Comparison of ENCODE assay signal across 1 cellular context in the genomic region with DNA sequence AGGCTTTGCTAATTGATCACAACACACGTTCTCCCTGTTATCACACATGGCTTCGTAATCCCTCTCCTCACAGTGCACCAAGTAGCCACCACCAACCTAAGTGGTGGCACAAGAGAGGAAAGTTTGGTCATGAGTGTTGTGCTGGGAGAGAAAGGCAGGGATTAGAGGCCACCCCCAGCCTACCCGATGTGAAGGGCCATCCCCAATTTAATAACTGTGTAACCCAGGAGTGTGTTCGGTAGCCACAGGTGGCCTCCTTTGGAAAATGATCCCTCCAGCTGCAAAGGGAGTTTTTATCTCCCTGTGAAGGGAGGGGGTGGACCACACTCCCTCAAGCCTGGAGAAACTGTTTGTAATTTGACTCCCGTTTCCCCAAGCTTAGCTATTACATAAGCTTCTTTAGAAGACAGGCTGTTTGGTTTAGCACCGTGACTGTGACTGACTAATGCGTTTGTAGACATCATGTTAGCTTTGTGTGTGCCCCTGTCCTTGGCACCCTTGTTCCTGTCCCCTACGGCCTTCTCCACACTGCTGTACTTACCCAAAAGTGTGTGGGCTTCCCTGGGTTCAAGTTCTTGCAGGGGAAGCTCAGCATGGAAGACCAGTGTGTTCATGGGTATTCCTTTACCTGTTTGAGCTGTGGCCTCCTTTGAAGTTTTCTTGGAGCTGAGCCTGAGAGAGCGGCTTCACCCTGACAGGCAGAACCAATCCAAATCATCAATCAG.
TF ChIP-seq lines count a peak whose summit lies in the region.

No MANE protein-coding gene starts in this region.

TF ChIP-seq in HepG2, 621 proteins besides CTCF, POLR2A, EP300 and RAD21 (continued from another document and continues in another):
- TF ChIP-seq, protein P1, sequence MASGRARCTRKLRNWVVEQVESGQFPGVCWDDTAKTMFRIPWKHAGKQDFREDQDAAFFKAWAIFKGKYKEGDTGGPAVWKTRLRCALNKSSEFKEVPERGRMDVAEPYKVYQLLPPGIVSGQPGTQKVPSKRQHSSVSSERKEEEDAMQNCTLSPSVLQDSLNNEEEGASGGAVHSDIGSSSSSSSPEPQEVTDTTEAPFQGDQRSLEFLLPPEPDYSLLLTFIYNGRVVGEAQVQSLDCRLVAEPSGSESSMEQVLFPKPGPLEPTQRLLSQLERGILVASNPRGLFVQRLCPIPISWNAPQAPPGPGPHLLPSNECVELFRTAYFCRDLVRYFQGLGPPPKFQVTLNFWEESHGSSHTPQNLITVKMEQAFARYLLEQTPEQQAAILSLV (CRISPR knock-in tag; IDR thresholded peaks at IDR 0.05; ENCODE audit: borderline replicate concordance), result peak; percentile 80
- TF ChIP-seq CCAR2 (optimal IDR thresholded peaks at IDR 0.05; ENCODE audit: low read depth, low read length) (no peak), FOXO1 (CRISPR knock-in tag; IDR thresholded peaks at IDR 0.05) (peak; percentile 64; the same call in 1 of the 2 replicates), HNF4G (IDR thresholded peaks at IDR 0.05; ENCODE audit: borderline replicate concordance, low read depth, low read length) (no peak), HNF4G (CRISPR knock-in tag; IDR thresholded peaks at IDR 0.05; ENCODE audit: borderline replicate concordance, low read depth) (no peak), ZNF224 (CRISPR knock-in tag; IDR thresholded peaks at IDR 0.05) (peak; percentile 59; the same call in 1 of the 2 replicates), KMT2B (CRISPR knock-in tag; IDR thresholded peaks at IDR 0.05) (peak; percentile 55), HDAC1 (CRISPR knock-in tag; IDR thresholded peaks at IDR 0.05) (peak; percentile 85), ISL2 (CRISPR knock-in tag; IDR thresholded peaks at IDR 0.05) (peak; percentile 92), ZEB1 (IDR thresholded peaks at IDR 0.05; ENCODE audit: insufficient replicate concordance, low read depth) (peak; percentile 30), MAFG (CRISPR knock-in tag; IDR thresholded peaks at IDR 0.05) (no peak), CEBPB (IDR thresholded peaks at IDR 0.05; ENCODE audit: borderline replicate concordance, low read depth, low read length) (no peak)
- TF ChIP-seq, protein P2, sequence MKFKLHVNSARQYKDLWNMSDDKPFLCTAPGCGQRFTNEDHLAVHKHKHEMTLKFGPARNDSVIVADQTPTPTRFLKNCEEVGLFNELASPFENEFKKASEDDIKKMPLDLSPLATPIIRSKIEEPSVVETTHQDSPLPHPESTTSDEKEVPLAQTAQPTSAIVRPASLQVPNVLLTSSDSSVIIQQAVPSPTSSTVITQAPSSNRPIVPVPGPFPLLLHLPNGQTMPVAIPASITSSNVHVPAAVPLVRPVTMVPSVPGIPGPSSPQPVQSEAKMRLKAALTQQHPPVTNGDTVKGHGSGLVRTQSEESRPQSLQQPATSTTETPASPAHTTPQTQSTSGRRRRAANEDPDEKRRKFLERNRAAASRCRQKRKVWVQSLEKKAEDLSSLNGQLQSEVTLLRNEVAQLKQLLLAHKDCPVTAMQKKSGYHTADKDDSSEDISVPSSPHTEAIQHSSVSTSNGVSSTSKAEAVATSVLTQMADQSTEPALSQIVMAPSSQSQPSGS (CRISPR knock-in tag; IDR thresholded peaks at IDR 0.05), result peak; percentile 65; the same call in 1 of the 2 replicates
- TF ChIP-seq, protein P3, sequence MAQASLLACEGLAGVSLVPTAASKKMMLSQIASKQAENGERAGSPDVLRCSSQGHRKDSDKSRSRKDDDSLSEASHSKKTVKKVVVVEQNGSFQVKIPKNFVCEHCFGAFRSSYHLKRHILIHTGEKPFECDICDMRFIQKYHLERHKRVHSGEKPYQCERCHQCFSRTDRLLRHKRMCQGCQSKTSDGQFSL (CRISPR knock-in tag; IDR thresholded peaks at IDR 0.05), result no peak
- TF ChIP-seq, protein P4, sequence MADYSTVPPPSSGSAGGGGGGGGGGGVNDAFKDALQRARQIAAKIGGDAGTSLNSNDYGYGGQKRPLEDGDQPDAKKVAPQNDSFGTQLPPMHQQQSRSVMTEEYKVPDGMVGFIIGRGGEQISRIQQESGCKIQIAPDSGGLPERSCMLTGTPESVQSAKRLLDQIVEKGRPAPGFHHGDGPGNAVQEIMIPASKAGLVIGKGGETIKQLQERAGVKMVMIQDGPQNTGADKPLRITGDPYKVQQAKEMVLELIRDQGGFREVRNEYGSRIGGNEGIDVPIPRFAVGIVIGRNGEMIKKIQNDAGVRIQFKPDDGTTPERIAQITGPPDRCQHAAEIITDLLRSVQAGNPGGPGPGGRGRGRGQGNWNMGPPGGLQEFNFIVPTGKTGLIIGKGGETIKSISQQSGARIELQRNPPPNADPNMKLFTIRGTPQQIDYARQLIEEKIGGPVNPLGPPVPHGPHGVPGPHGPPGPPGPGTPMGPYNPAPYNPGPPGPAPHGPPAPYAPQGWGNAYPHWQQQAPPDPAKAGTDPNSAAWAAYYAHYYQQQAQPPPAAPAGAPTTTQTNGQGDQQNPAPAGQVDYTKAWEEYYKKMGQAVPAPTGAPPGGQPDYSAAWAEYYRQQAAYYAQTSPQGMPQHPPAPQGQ (CRISPR knock-in tag; IDR thresholded peaks at IDR 0.05; ENCODE audit: borderline replicate concordance), result 0 out of 2 replicates have a peak, but pooled peaks have one; percentile 41
- TF ChIP-seq, protein P5, sequence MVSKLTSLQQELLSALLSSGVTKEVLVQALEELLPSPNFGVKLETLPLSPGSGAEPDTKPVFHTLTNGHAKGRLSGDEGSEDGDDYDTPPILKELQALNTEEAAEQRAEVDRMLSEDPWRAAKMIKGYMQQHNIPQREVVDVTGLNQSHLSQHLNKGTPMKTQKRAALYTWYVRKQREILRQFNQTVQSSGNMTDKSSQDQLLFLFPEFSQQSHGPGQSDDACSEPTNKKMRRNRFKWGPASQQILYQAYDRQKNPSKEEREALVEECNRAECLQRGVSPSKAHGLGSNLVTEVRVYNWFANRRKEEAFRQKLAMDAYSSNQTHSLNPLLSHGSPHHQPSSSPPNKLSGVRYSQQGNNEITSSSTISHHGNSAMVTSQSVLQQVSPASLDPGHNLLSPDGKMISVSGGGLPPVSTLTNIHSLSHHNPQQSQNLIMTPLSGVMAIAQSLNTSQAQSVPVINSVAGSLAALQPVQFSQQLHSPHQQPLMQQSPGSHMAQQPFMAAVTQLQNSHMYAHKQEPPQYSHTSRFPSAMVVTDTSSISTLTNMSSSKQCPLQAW (CRISPR knock-in tag; IDR thresholded peaks at IDR 0.05), result peak; percentile 64
- TF ChIP-seq, protein P6, sequence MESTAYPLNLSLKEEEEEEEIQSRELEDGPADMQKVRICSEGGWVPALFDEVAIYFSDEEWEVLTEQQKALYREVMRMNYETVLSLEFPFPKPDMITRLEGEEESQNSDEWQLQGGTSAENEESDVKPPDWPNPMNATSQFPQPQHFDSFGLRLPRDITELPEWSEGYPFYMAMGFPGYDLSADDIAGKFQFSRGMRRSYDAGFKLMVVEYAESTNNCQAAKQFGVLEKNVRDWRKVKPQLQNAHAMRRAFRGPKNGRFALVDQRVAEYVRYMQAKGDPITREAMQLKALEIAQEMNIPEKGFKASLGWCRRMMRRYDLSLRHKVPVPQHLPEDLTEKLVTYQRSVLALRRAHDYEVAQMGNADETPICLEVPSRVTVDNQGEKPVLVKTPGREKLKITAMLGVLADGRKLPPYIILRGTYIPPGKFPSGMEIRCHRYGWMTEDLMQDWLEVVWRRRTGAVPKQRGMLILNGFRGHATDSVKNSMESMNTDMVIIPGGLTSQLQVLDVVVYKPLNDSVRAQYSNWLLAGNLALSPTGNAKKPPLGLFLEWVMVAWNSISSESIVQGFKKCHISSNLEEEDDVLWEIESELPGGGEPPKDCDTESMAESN (CRISPR knock-in tag; conservative IDR thresholded peaks at IDR 0.05), result 0 out of 2 replicates have a peak, but pooled peaks have one; percentile 50
- TF ChIP-seq, protein P7, sequence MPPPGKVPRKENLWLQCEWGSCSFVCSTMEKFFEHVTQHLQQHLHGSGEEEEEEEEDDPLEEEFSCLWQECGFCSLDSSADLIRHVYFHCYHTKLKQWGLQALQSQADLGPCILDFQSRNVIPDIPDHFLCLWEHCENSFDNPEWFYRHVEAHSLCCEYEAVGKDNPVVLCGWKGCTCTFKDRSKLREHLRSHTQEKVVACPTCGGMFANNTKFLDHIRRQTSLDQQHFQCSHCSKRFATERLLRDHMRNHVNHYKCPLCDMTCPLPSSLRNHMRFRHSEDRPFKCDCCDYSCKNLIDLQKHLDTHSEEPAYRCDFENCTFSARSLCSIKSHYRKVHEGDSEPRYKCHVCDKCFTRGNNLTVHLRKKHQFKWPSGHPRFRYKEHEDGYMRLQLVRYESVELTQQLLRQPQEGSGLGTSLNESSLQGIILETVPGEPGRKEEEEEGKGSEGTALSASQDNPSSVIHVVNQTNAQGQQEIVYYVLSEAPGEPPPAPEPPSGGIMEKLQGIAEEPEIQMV (CRISPR knock-in tag; IDR thresholded peaks at IDR 0.05; ENCODE audit: low read depth), result 0 out of 2 replicates have a peak, but pooled peaks have one; percentile 58
- TF ChIP-seq, protein P8, sequence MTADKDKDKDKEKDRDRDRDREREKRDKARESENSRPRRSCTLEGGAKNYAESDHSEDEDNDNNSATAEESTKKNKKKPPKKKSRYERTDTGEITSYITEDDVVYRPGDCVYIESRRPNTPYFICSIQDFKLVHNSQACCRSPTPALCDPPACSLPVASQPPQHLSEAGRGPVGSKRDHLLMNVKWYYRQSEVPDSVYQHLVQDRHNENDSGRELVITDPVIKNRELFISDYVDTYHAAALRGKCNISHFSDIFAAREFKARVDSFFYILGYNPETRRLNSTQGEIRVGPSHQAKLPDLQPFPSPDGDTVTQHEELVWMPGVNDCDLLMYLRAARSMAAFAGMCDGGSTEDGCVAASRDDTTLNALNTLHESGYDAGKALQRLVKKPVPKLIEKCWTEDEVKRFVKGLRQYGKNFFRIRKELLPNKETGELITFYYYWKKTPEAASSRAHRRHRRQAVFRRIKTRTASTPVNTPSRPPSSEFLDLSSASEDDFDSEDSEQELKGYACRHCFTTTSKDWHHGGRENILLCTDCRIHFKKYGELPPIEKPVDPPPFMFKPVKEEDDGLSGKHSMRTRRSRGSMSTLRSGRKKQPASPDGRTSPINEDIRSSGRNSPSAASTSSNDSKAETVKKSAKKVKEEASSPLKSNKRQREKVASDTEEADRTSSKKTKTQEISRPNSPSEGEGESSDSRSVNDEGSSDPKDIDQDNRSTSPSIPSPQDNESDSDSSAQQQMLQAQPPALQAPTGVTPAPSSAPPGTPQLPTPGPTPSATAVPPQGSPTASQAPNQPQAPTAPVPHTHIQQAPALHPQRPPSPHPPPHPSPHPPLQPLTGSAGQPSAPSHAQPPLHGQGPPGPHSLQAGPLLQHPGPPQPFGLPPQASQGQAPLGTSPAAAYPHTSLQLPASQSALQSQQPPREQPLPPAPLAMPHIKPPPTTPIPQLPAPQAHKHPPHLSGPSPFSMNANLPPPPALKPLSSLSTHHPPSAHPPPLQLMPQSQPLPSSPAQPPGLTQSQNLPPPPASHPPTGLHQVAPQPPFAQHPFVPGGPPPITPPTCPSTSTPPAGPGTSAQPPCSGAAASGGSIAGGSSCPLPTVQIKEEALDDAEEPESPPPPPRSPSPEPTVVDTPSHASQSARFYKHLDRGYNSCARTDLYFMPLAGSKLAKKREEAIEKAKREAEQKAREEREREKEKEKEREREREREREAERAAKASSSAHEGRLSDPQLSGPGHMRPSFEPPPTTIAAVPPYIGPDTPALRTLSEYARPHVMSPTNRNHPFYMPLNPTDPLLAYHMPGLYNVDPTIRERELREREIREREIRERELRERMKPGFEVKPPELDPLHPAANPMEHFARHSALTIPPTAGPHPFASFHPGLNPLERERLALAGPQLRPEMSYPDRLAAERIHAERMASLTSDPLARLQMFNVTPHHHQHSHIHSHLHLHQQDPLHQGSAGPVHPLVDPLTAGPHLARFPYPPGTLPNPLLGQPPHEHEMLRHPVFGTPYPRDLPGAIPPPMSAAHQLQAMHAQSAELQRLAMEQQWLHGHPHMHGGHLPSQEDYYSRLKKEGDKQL (CRISPR knock-in tag; IDR thresholded peaks at IDR 0.05; ENCODE audit: low read depth), result peak; percentile 50; the same call in 1 of the 2 replicates
- TF ChIP-seq, protein P9, sequence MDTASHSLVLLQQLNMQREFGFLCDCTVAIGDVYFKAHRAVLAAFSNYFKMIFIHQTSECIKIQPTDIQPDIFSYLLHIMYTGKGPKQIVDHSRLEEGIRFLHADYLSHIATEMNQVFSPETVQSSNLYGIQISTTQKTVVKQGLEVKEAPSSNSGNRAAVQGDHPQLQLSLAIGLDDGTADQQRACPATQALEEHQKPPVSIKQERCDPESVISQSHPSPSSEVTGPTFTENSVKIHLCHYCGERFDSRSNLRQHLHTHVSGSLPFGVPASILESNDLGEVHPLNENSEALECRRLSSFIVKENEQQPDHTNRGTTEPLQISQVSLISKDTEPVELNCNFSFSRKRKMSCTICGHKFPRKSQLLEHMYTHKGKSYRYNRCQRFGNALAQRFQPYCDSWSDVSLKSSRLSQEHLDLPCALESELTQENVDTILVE (CRISPR knock-in tag; IDR thresholded peaks at IDR 0.05), result 0 out of 2 replicates have a peak, but pooled peaks have one; percentile 66
- TF ChIP-seq, protein P10, sequence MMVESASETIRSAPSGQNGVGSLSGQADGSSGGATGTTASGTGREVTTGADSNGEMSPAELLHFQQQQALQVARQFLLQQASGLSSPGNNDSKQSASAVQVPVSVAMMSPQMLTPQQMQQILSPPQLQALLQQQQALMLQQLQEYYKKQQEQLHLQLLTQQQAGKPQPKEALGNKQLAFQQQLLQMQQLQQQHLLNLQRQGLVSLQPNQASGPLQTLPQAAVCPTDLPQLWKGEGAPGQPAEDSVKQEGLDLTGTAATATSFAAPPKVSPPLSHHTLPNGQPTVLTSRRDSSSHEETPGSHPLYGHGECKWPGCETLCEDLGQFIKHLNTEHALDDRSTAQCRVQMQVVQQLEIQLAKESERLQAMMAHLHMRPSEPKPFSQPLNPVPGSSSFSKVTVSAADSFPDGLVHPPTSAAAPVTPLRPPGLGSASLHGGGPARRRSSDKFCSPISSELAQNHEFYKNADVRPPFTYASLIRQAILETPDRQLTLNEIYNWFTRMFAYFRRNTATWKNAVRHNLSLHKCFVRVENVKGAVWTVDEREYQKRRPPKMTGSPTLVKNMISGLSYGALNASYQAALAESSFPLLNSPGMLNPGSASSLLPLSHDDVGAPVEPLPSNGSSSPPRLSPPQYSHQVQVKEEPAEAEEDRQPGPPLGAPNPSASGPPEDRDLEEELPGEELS (CRISPR knock-in tag; IDR thresholded peaks at IDR 0.05), result peak; percentile 89
- TF ChIP-seq, protein P11, sequence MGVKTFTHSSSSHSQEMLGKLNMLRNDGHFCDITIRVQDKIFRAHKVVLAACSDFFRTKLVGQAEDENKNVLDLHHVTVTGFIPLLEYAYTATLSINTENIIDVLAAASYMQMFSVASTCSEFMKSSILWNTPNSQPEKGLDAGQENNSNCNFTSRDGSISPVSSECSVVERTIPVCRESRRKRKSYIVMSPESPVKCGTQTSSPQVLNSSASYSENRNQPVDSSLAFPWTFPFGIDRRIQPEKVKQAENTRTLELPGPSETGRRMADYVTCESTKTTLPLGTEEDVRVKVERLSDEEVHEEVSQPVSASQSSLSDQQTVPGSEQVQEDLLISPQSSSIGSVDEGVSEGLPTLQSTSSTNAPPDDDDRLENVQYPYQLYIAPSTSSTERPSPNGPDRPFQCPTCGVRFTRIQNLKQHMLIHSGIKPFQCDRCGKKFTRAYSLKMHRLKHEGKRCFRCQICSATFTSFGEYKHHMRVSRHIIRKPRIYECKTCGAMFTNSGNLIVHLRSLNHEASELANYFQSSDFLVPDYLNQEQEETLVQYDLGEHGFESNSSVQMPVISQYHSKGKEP (CRISPR knock-in tag; IDR thresholded peaks at IDR 0.05), result 0 out of 2 replicates have a peak, but pooled peaks have one; percentile 22
- TF ChIP-seq, protein P12, sequence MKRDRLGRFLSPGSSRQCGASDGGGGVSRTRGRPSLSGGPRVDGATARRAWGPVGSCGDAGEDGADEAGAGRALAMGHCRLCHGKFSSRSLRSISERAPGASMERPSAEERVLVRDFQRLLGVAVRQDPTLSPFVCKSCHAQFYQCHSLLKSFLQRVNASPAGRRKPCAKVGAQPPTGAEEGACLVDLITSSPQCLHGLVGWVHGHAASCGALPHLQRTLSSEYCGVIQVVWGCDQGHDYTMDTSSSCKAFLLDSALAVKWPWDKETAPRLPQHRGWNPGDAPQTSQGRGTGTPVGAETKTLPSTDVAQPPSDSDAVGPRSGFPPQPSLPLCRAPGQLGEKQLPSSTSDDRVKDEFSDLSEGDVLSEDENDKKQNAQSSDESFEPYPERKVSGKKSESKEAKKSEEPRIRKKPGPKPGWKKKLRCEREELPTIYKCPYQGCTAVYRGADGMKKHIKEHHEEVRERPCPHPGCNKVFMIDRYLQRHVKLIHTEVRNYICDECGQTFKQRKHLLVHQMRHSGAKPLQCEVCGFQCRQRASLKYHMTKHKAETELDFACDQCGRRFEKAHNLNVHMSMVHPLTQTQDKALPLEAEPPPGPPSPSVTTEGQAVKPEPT (CRISPR knock-in tag; IDR thresholded peaks at IDR 0.05; ENCODE audit: low read depth), result no peak
